In genomic region chr1:15702722-15703550, GRCh38 we compare ENCODE assay signal across 9 cellular contexts. TPM values are rescaled to one million over a fixed set of nuclear protein-coding genes. Genes with fewer than 3 reads are reported as not detected.
DNase-seq lines count a peak whose midpoint lies in the region; ATAC-seq and TF ChIP-seq lines count a peak whose summit lies in the region.
"Had no signal": no experiment of that assay in that cellular context is flagged by ENCODE, and none has a peak within 500 bp of the region (broad histone marks: within the 10 kb centered on the region; RNA-seq: fewer than 3 reads in every experiment).

No MANE protein-coding gene starts in this region.

- peaks cover 9% of the 10 kb centered on the region for H3K36me3 Mint-ChIP-seq in progenitor cell of endocrine pancreas (ENCODE audit: insufficient read depth)

- no peak for ATAC-seq in GM18517 (IDR thresholded peaks at IDR 0.05; ENCODE audit: unreplicated experiment)

- no peaks in the 10 kb centered on the region for H3K9me3 Mint-ChIP-seq in progenitor cell of endocrine pancreas (ENCODE audit: low read depth)

- peak overlapping the region; percentile 30 for H3K27ac Mint-ChIP-seq in progenitor cell of endocrine pancreas

- H3K27me3 Mint-ChIP-seq in progenitor cell of endocrine pancreas = no peaks in the 10 kb centered on the region

- H3K4me1 Mint-ChIP-seq in progenitor cell of endocrine pancreas (ENCODE audit: low read depth) = peaks cover 8% of the 10 kb centered on the region

- TF ChIP-seq CTCF in VCaP (conservative IDR thresholded peaks at IDR 0.05) = peak; percentile 37; the same call in 1 of the 2 replicates
- no peak for TF ChIP-seq CTCF in progenitor cell of endocrine pancreas (IDR thresholded peaks at IDR 0.05; ENCODE audit: unreplicated experiment)

- H3K27ac ChIP-seq in VCaP = peak overlapping the region; percentile 18; the same call in 1 of the 2 replicates

- DNase-seq in EH (ENCODE audit: low read depth) = peak; percentile 24
- peak; percentile 46 for DNase-seq in glomerular visceral epithelial cell (ENCODE audit: extremely low spot score)
- DNase-seq in progenitor cell of endocrine pancreas (ENCODE audit: low spot score, unreplicated experiment) = no peak
- DNase-seq in midbrain (lab: John Stamatoyannopoulos, UW) = no peak
- DNase-seq in D341Med (ENCODE audit: low spot score) = no peak
- DNase-seq in activated CD4-positive, alpha-beta T cell treated with anti-CD3 and anti-CD28 coated beads, Interleukin-2, amount 50 U/mL, for 1 hour = no peak
- DNase-seq: SHP77 treated with DMSO at 0.1 percent for 48 hours had no signal

- H3K4me3 Mint-ChIP-seq in progenitor cell of endocrine pancreas (ENCODE audit: low read depth) = no peak overlapping the region

RNA-seq across cellular contexts. Expression of gene PLEKHM2, which starts 18.8 kb away (rescaled TPM):
- total RNA-seq in progenitor cell of endocrine pancreas = 60.1 and 70.4 TPM in 2 replicates

RNA-seq across cellular contexts. Expression of gene SLC25A34, which starts 33.1 kb away (rescaled TPM):
- total RNA-seq in progenitor cell of endocrine pancreas = 5.5 and 6.0 TPM in 2 replicates

RNA-seq across cellular contexts. Expression of gene TMEM82, which starts 39.4 kb away (rescaled TPM):
- 0.44 and 1.4 TPM in 2 replicates for total RNA-seq in progenitor cell of endocrine pancreas

RNA-seq across cellular contexts. Expression of gene FBLIM1, which starts 55.7 kb away (rescaled TPM):
- 101 and 105 TPM in 2 replicates for total RNA-seq in progenitor cell of endocrine pancreas

Comparison
In these comparisons a context has a peak if more than half of its experiments do, and no peak if none do; other contexts are left out.
1. DNase-seq: peak in EH (single experiment) and glomerular visceral epithelial cell (single experiment); none in progenitor cell of endocrine pancreas (single experiment), midbrain (single experiment), D341Med (single experiment) and activated CD4-positive, alpha-beta T cell treated with anti-CD3 and anti-CD28 coated beads, Interleukin-2, amount 50 U/mL, for 1 hour (single experiment).